Comparison of ENCODE assay signal across 1 cellular context in the genomic region with DNA sequence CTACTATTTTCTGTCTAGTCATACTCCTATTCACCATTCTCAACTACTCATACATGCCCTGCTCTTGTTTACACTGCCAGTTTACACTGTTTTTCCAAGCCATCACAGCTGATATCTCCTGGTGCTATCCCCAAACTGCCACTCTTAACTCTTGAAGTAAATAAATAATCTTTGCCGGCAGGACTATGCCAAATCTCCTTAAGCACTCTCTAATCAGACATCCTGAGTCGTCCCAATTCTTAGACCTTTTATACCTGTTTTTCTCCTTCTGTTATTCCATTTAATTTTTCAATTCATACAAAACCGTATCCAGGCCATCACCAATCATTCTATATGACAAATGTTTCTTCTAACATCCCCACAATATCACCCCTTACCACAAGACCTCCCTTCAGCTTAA.
TF ChIP-seq lines count a peak whose summit lies in the region.

No MANE protein-coding gene starts in this region.

TF ChIP-seq in K562, 482 proteins besides CTCF, POLR2A, EP300 and RAD21:
- TF ChIP-seq ZNF316 (IDR thresholded peaks at IDR 0.05) = peak; percentile 28; the same call in 1 of the 2 replicates
- TF ChIP-seq MAFG (tag; conservative IDR thresholded peaks at IDR 0.05) = peak; percentile 40; the same call in 1 of the 2 replicates
